8 cellular contexts compared by ENCODE assay signal in genomic region chr15:64503197-64503596, GRCh38. TPM values are rescaled to one million over a fixed set of nuclear protein-coding genes. Genes with fewer than 3 reads are reported as not detected.
DNase-seq lines count a peak whose midpoint lies in the region; ATAC-seq and TF ChIP-seq lines count a peak whose summit lies in the region.

No MANE protein-coding gene starts in this region.

- H3K9me3 Mint-ChIP-seq in brain = no peaks in the 10 kb centered on the region

- TF ChIP-seq CTCF in brain (conservative IDR thresholded peaks at IDR 0.05) = no peak

- ATAC-seq in GM18907 (IDR thresholded peaks at IDR 0.05; ENCODE audit: unreplicated experiment) (no peak), HG02852 (IDR thresholded peaks at IDR 0.05; ENCODE audit: unreplicated experiment) (no peak)

- H3K27me3 Mint-ChIP-seq in brain = no peaks in the 10 kb centered on the region

- H4K20me1 ChIP-seq in BLaER1 = peaks cover 99% of the 10 kb centered on the region

- H3K4me2 ChIP-seq in BLaER1 = peak overlapping the region; percentile 52

- in situ Hi-C loops in KBM-7 (cut with MboI; ENCODE audit: low pct_unique_long_range_greater_than_20kb, low sequenced_read_pairs) = no loop called here

- H3K9ac ChIP-seq in BLaER1 (peak overlapping the region; percentile 58; the same call in 1 of the 2 replicates), mucosa of rectum (ENCODE audit: low read depth in 1 of 2, low read length in 2 of 2) (no peak overlapping the region)

- DNase-seq in KBM-7 (peak; percentile 83), NCI-H1694 (lab: John Stamatoyannopoulos, UW) (no peak)
- no peak for DNase-seq in effector CD8-positive, alpha-beta T cell (lab: John Stamatoyannopoulos, UW)

- H3K36me3 Mint-ChIP-seq in brain = peaks cover 44% of the 10 kb centered on the region

- peak overlapping the region; percentile 20 to 90 (median 63) for H3K27ac Mint-ChIP-seq in brain

- peak overlapping the region; percentile 28 to 57 (median 39) for H3K4me3 Mint-ChIP-seq in brain

- H3K4me3 ChIP-seq in BLaER1 (no peak overlapping the region), mucosa of rectum (ENCODE audit: low read length in 2 of 2) (peak overlapping the region in 1 of 2 donors; percentile 5)

- H3K36me3 ChIP-seq in BLaER1 (peaks cover 77% of the 10 kb centered on the region), mucosa of rectum (ENCODE audit: control insufficient read depth in 2 of 2, insufficient read depth in 2 of 2, low read length in 2 of 2) (peaks cover 15 to 17% of the 10 kb centered on the region in 2 donors)

- no peaks in the 10 kb centered on the region for H3K9me3 ChIP-seq in BLaER1
- H3K9me3 ChIP-seq in mucosa of rectum (ENCODE audit: control insufficient read depth in 2 of 2, low read length in 2 of 2) = no peaks in the 10 kb centered on the region

- H3K4me1 ChIP-seq in BLaER1 = peaks cover 45% of the 10 kb centered on the region
- peaks cover 26 to 27% of the 10 kb centered on the region in 2 donors for H3K4me1 ChIP-seq in mucosa of rectum (ENCODE audit: control insufficient read depth in 2 of 2, insufficient read depth in 2 of 2, low read length in 2 of 2)

- no peaks in the 10 kb centered on the region for H3K27me3 ChIP-seq in BLaER1
- no peaks in the 10 kb centered on the region for H3K27me3 ChIP-seq in mucosa of rectum (ENCODE audit: control insufficient read depth in 2 of 2, insufficient read depth in 2 of 2, low read length in 2 of 2)

- peaks cover 93% of the 10 kb centered on the region for H3K4me1 Mint-ChIP-seq in brain

- H3K27ac ChIP-seq in BLaER1 (peak overlapping the region; percentile 36; the same call in 1 of the 2 replicates), mucosa of rectum (ENCODE audit: low read depth in 2 of 2, low read length in 2 of 2) (peak overlapping the region; percentile 40 to 56)

RNA-seq across cellular contexts. Expression of gene ZNF609, which starts 42.8 kb away (rescaled TPM):
- polyA plus RNA-seq in brain (ENCODE audit: insufficient read depth, low read depth, low replicate concordance) = 29.4 TPM
